In the genomic region with DNA sequence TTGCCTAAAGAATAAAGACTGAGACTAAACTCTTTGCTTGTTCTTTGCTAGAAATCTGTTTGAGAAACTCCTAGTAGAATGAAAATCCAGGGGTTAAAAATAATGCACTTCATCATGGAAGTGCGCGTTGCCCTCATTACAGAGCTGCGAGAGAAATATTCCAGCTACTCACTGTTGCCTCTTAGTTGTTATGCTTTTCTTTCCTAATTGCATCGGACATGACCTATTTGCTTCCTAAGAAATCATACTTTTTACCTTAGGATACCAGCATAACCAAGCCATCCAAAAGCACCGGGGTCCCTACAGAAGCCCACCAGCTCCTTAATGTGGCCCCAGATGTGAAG, we compare ENCODE assay signal across 9 cellular contexts. TPM values are rescaled to one million over a fixed set of nuclear protein-coding genes. Genes with fewer than 3 reads are reported as not detected.
DNase-seq lines count a peak whose midpoint lies in the region; ATAC-seq, FAIRE-seq and TF ChIP-seq lines count a peak whose summit lies in the region.
"Had no signal": no experiment of that assay in that cellular context is flagged by ENCODE, and none has a peak within 500 bp of the region (broad histone marks: within the 10 kb centered on the region; RNA-seq: fewer than 3 reads in every experiment).

No MANE protein-coding gene starts in this region.

- no peak for TF ChIP-seq CTCF in kidney (IDR thresholded peaks at IDR 0.05; ENCODE audit: borderline replicate concordance, extremely low read depth, insufficient read depth)

- no peak overlapping the region for H3K27ac Mint-ChIP-seq in activated T-helper 17 cell treated with anti-CD3 and anti-CD28 coated beads, Interleukin-2, amount 50 U/mL, for 72 hours
- H3K27ac Mint-ChIP-seq: T-helper 1 cell treated with Interleukin-12 subunit alpha and Interleukin-12 subunit beta and Interleukin-4 antibody, amounts not matched to agents 30 μg/mL and 1 μg/mL, for 36 hours had no signal

- peaks cover 46% of the 10 kb centered on the region for H3K27me3 Mint-ChIP-seq in activated T-helper 17 cell treated with anti-CD3 and anti-CD28 coated beads, Interleukin-2, amount 50 U/mL, for 72 hours

- intact Hi-C loops in kidney (cut with DNase I) (no loop called here), head of caudate nucleus (cut with DNase I) (loop anchor here (10.0 kb wide), 1 partner anchor 397 kb away; no protein-coding TSS in a partner anchor)

- no peak for ATAC-seq in activated T-helper 17 cell treated with anti-CD3 and anti-CD28 coated beads, Interleukin-2, amount 50 U/mL, for 72 hours (replicated peaks)

- no peak for FAIRE-seq in kidney (lab: Jason Lieb, UNC)

- H3K9ac ChIP-seq in kidney (ENCODE audit: low read length in 2 of 2) = peak overlapping the region; percentile 81 to 92

- H3K27ac ChIP-seq in kidney (ENCODE audit: low read depth in 2 of 2, low read length in 2 of 2) (peak overlapping the region; percentile 72 to 85), thymus (ENCODE audit: low read depth) (no peak overlapping the region)

- H3K4me1 Mint-ChIP-seq in activated T-helper 17 cell treated with anti-CD3 and anti-CD28 coated beads, Interleukin-2, amount 50 U/mL, for 72 hours = peaks cover 6% of the 10 kb centered on the region

- H3K4me3 ChIP-seq in kidney (ENCODE audit: low read length in 2 of 2) = peak overlapping the region; percentile 89 to 95
- H3K4me3 ChIP-seq in thymus (ENCODE audit: low read length) = peak overlapping the region; percentile 12

- peaks cover 0 to 3% of the 10 kb centered on the region in 2 donors for H3K4me1 ChIP-seq in kidney (ENCODE audit: control insufficient read depth in 1 of 2, insufficient read depth in 1 of 2, low read depth in 1 of 2, low read length in 2 of 2)
- no peaks in the 10 kb centered on the region for H3K4me1 ChIP-seq in thymus (ENCODE audit: control insufficient read depth, insufficient read depth, low read length)

- peaks cover 6% of the 10 kb centered on the region for H3K27me3 ChIP-seq in thymus (ENCODE audit: control insufficient read depth, insufficient read depth)

- peak; percentile 35 for DNase-seq in NCI-H345 (lab: John Stamatoyannopoulos, UW)
- no peak for DNase-seq in NCI-H345 treated with DMSO at 0.1 percent for 48 hours (lab: John Stamatoyannopoulos, UW; ENCODE audit: unreplicated experiment)
- no peak for DNase-seq in kidney
- DNase-seq in head of caudate nucleus = no peak
- no peak for DNase-seq in AG08396 (ENCODE audit: low spot score)
- DNase-seq in H4 (ENCODE audit: low spot score) = no peak

- no peaks in the 10 kb centered on the region for H3K9me3 Mint-ChIP-seq in activated T-helper 17 cell treated with anti-CD3 and anti-CD28 coated beads, Interleukin-2, amount 50 U/mL, for 72 hours
- H3K9me3 Mint-ChIP-seq: T-helper 1 cell treated with Interleukin-12 subunit alpha and Interleukin-12 subunit beta and Interleukin-4 antibody, amounts not matched to agents 30 μg/mL and 1 μg/mL, for 36 hours had no signal

- 1% methylated on average over 5 of the region's 5 CpGs for WGBS in thymus

- H3K4me3 Mint-ChIP-seq in activated T-helper 17 cell treated with anti-CD3 and anti-CD28 coated beads, Interleukin-2, amount 50 U/mL, for 72 hours = peak overlapping the region; percentile 35
- H3K4me3 Mint-ChIP-seq: T-helper 1 cell treated with Interleukin-12 subunit alpha and Interleukin-12 subunit beta and Interleukin-4 antibody, amounts not matched to agents 30 μg/mL and 1 μg/mL, for 36 hours had no signal

- no peaks in the 10 kb centered on the region for H3K36me3 ChIP-seq in kidney (ENCODE audit: control insufficient read depth in 1 of 2, insufficient read depth in 2 of 2, low read length in 2 of 2)
- no peaks in the 10 kb centered on the region for H3K36me3 ChIP-seq in thymus (ENCODE audit: control insufficient read depth, insufficient read depth)

- H3K9me3 ChIP-seq in kidney (ENCODE audit: control insufficient read depth in 1 of 2, low read length in 2 of 2) = no peaks in the 10 kb centered on the region
- H3K9me3 ChIP-seq in thymus (ENCODE audit: control insufficient read depth) = no peaks in the 10 kb centered on the region

- H3K36me3 Mint-ChIP-seq in activated T-helper 17 cell treated with anti-CD3 and anti-CD28 coated beads, Interleukin-2, amount 50 U/mL, for 72 hours (ENCODE audit: low read depth) = no peaks in the 10 kb centered on the region

RNA-seq across cellular contexts. Expression of gene THSD7A, which starts 0.6 kb away (rescaled TPM):
- under 1 TPM; 0.02 to 0.82 TPM for total RNA-seq in activated T-helper 17 cell treated with anti-CD3 and anti-CD28 coated beads, Interleukin-2, amount 50 U/mL, for 72 hours
- total RNA-seq in kidney = 24.3 TPM
- polyA plus RNA-seq in kidney (ENCODE audit: insufficient read depth, low read depth, low replicate concordance) (5.1 TPM), thymus (0.50 TPM)
- 0.27 and 0.41 TPM in 2 replicates for total RNA-seq in H4 (2014; rRNA removed; shearing (Covaris generic))

Comparison
In these comparisons a context has a peak if more than half of its experiments do, and no peak if none do; other contexts are left out.
1. RNA of gene THSD7A, which starts 0.6 kb away (total RNA-seq): 24.3 TPM in kidney (single experiment); 0.02 to 0.82 TPM in activated T-helper 17 cell treated with anti-CD3 and anti-CD28 coated beads, Interleukin-2, amount 50 U/mL, for 72 hours and 0.27 to 0.41 TPM in H4; every median in the first group is over 10 times any median in the second.